10 cellular contexts compared by ENCODE assay signal in genomic region chr5:134141346-134142050, GRCh38. TPM values are rescaled to one million over a fixed set of nuclear protein-coding genes. Genes with fewer than 3 reads are reported as not detected.
A peak's percentile ranks its signal among the peaks of the same experiment; 100 is the strongest.
DNase-seq lines count a peak whose midpoint lies in the region; ATAC-seq and TF ChIP-seq lines count a peak whose summit lies in the region.
"Had no signal": no experiment of that assay in that cellular context is flagged by ENCODE, and none has a peak within 500 bp of the region (broad histone marks: within the 10 kb centered on the region; RNA-seq: fewer than 3 reads in every experiment).

No MANE protein-coding gene starts in this region.

- no peaks in the 10 kb centered on the region for H3K27me3 ChIP-seq in body of pancreas

- no peaks in the 10 kb centered on the region for H3K9me3 ChIP-seq in body of pancreas

- H3K36me3 Mint-ChIP-seq in IgD-negative memory B cell (no peaks in the 10 kb centered on the region), nephron progenitor cell (ENCODE audit: low read depth) (peaks cover 8% of the 10 kb centered on the region)

- ATAC-seq in body of pancreas = no peak

- peaks cover 5% of the 10 kb centered on the region for H3K4me1 ChIP-seq in body of pancreas

- H3K27me3 Mint-ChIP-seq in IgD-negative memory B cell (no peaks in the 10 kb centered on the region), nephron progenitor cell (ENCODE audit: low read depth, poor library complexity) (no peaks in the 10 kb centered on the region)

- H3K27ac Mint-ChIP-seq in IgD-negative memory B cell = peak overlapping the region; percentile 71 to 95 (median 82)
- H3K27ac Mint-ChIP-seq in nephron progenitor cell = peak overlapping the region; percentile 71

- 84 to 88% methylated on average over 9 of the region's 9 CpGs for WGBS in body of pancreas, 2 donors

- TF ChIP-seq POLR2A in body of pancreas (IDR thresholded peaks at IDR 0.05) = no peak

- H3K4me1 Mint-ChIP-seq in IgD-negative memory B cell (peaks cover 8 to 30% (median 16%) of the 10 kb centered on the region in 3 donors), nephron progenitor cell (peaks cover 37% of the 10 kb centered on the region)

- peaks cover 0 to 8% of the 10 kb centered on the region in 2 donors for H3K36me3 ChIP-seq in body of pancreas (replicated peaks in 1 of 2; ENCODE audit: insufficient read depth in 1 of 2, low read depth in 2 of 2)

- DNase-seq in DMS 273 (lab: John Stamatoyannopoulos, UW; ENCODE audit: unreplicated experiment) (peak; percentile 50), DMS 273 treated with DMSO at 0.1 percent for 48 hours (lab: John Stamatoyannopoulos, UW) (no peak), body of pancreas (peak; percentile 1 to 11 (median 5)), nephron progenitor cell (no peak), kidney glomerular epithelial cell (lab: John Stamatoyannopoulos, UW) (no peak), amniotic stem cell (lab: John Stamatoyannopoulos, UW) (no peak)
- DNase-seq in stimulated activated CD8-positive, alpha-beta memory T cell treated with anti-CD3 and anti-CD28 coated beads, Interleukin-4, amount 100 ng/mL, for 48 hours = no peak
- DNase-seq: NCI-H1436 had no signal

- no peak overlapping the region for H3K27ac ChIP-seq in body of pancreas
- H3K27ac ChIP-seq: 22Rv1 had no signal

- TF ChIP-seq CTCF in body of pancreas (IDR thresholded peaks at IDR 0.05) (peak in 1 of 7 experiments; percentile 5), nephron progenitor cell (IDR thresholded peaks at IDR 0.05) (no peak)

- no peaks in the 10 kb centered on the region for H3K9me3 Mint-ChIP-seq in IgD-negative memory B cell
- H3K9me3 Mint-ChIP-seq in nephron progenitor cell = no peaks in the 10 kb centered on the region

- H3K4me3 Mint-ChIP-seq in IgD-negative memory B cell (peak overlapping the region in 2 of 4 donors; percentile 13 to 30), nephron progenitor cell (no peak overlapping the region)

- H3K4me3 ChIP-seq in body of pancreas = no peak overlapping the region

- intact Hi-C loops in body of pancreas (cut with DNase I) = loop anchor here (5.0 kb wide), 1 partner anchor 99 kb away; no protein-coding TSS in a partner anchor

RNA-seq across cellular contexts. Expression of gene TCF7, which starts 27.0 kb away (rescaled TPM):
- 41.7 TPM for polyA plus RNA-seq in IgD-negative memory B cell
- total RNA-seq in body of pancreas = 1 to 10 TPM; 6.3 to 9.1 TPM

RNA-seq across cellular contexts. Expression of gene SKP1, which starts 35.3 kb away (rescaled TPM):
- polyA plus RNA-seq in IgD-negative memory B cell = 875 TPM
- total RNA-seq in body of pancreas = 10 to 100 TPM; 31.6 to 46.8 TPM

Comparison
In these comparisons a context has a peak if more than half of its experiments do, and no peak if none do; other contexts are left out.
1. DNase-seq: peak in DMS 273 (single experiment) and body of pancreas (4 of 4); none in DMS 273 treated with DMSO at 0.1 percent for 48 hours (single experiment), nephron progenitor cell (single experiment), kidney glomerular epithelial cell (single experiment), stimulated activated CD8-positive, alpha-beta memory T cell treated with anti-CD3 and anti-CD28 coated beads, Interleukin-4, amount 100 ng/mL, for 48 hours (single experiment) and amniotic stem cell (single experiment).